Comparison of ENCODE assay signal across 8 cellular contexts in the genomic region with DNA sequence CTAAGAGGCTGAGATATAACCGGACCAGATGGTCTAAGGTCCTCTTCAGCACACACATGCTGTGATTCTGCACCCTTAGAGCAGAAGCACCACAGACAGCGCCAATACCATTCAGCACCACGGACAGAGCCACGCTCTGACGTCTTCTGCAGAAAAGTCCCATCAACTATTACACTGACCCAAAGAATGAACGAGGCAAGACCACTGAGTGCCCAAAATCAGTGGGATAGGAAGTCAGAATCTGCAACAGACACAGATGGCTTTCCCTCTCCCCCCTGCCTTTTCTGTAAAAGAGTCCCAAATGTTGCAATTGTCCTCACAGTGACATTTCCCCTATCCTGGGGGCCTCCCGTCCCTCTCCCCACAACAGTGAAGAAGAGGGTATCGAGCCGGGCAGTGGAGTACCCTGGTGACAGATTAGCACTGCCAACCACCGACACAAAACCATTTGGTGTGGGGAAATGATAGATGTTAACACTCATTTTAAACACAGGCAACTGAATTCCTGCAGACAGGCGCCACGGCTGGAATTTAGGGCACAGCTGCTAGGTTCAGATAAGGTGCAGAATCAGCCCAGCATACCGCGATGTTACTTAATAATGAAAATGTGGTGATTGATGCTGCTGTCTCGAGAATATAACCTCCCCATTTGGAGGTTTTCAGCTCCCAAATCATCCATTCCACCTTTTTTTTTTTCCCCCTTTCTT.
A peak's percentile ranks its signal among the peaks of the same experiment; 100 is the strongest.
DNase-seq lines count a peak whose midpoint lies in the region; ATAC-seq and TF ChIP-seq lines count a peak whose summit lies in the region.

No MANE protein-coding gene starts in this region.

- no peaks in the 10 kb centered on the region for H3K9me3 ChIP-seq in stomach

- TF ChIP-seq EP300 in stomach (IDR thresholded peaks at IDR 0.05) = no peak

- no peak for ATAC-seq in HG02852 (IDR thresholded peaks at IDR 0.05; ENCODE audit: unreplicated experiment)

- peaks cover 0 to 93% (median 13%) of the 10 kb centered on the region in 3 donors for H3K27me3 ChIP-seq in stomach

- H3K4me3 ChIP-seq in stomach = no peak overlapping the region

- no peak for TF ChIP-seq CTCF in stomach (IDR thresholded peaks at IDR 0.05)

- no peaks in the 10 kb centered on the region for H3K4me1 ChIP-seq in stomach

- 33 to 40% (median 37%) methylated on average over 15 of the region's 15 CpGs for WGBS in stomach, 5 donors

- no peaks in the 10 kb centered on the region for H3K36me3 ChIP-seq in stomach

- DNase-seq in ELR (ENCODE audit: low read depth) (peak; percentile 65), LoVo (ENCODE audit: low spot score) (peak; percentile 37), hepatic stellate cell (ENCODE audit: low spot score) (peak; percentile 25), SHP77 (lab: John Stamatoyannopoulos, UW) (no peak), stomach (no peak)
- DNase-seq in activated T-cell treated with anti-CD3 and anti-CD28 coated beads, Interleukin-2, amount 50 U/mL, for 48 hours = peak; percentile 46 to 54
- DNase-seq in stimulated activated CD4-positive, alpha-beta T cell treated with anti-CD3 and anti-CD28 coated beads, TNF-alpha, amount 100 ng/mL, for 48 hours (ENCODE audit: low read depth in 3 of 3) = peak in 2 of 3 donors; percentile 3 to 11

- intact Hi-C loops in stomach (cut with DNase I; ENCODE audit: low total_unique reads) = no loop called here

- no peak for TF ChIP-seq POLR2A in stomach (IDR thresholded peaks at IDR 0.05)

- H3K27ac ChIP-seq in stomach = no peak overlapping the region

Comparison
In these comparisons a context has a peak if more than half of its experiments do, and no peak if none do; other contexts are left out.
1. DNase-seq: peak in ELR (single experiment), LoVo (single experiment), activated T-cell treated with anti-CD3 and anti-CD28 coated beads, Interleukin-2, amount 50 U/mL, for 48 hours (2 of 2), hepatic stellate cell (single experiment) and stimulated activated CD4-positive, alpha-beta T cell treated with anti-CD3 and anti-CD28 coated beads, TNF-alpha, amount 100 ng/mL, for 48 hours (2 of 3); none in SHP77 (0 of 2) and stomach (single experiment).